11 cellular contexts compared by ENCODE assay signal in the genomic region with DNA sequence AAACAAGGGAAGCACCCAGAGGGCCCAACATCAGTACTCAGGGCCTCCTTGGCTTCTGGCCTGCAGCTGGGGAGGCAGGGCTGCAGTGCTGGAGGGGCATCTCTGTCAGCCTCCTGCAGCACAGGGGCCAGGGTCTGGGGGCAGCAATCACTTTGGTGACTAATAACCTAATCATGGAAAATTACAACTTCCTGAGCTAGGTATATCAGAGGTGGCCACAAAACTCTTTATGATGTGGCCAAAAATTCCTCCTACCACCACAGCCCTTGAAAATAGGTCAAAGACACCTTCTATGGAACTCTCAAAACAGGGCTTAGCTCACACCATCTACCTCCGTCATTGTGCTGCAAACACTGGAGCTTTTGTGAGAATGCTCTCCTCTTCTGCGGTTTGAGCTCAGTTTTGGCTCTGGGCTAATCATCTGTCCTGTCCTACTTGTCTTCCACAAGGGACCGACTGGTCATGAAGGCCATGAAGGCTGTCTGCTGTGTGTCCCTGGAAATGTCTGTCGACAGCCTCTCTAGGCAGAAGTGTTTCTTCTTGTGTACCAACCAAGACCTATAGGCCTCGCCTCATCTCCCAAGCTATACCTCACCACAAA. TPM values are rescaled to one million over a fixed set of nuclear protein-coding genes. Genes with fewer than 3 reads are reported as not detected.
DNase-seq lines count a peak whose midpoint lies in the region; ATAC-seq and TF ChIP-seq lines count a peak whose summit lies in the region.
"Had no signal": no experiment of that assay in that cellular context is flagged by ENCODE, and none has a peak within 500 bp of the region (broad histone marks: within the 10 kb centered on the region; RNA-seq: fewer than 3 reads in every experiment).

No MANE protein-coding gene starts in this region.

- intact Hi-C loops in ascending aorta (cut with DNase I), result loop anchor here (2.0 to 10.0 kb wide), 2 partner anchors 37 to 153 kb away; partner anchors contain the start of gene PDLIM4

- H3K27ac Mint-ChIP-seq in T-helper 2 cell treated with Interferon-gamma antibody and Interleukin-4, amounts not matched to agents 5 μg/mL and 100 μg/mL, for 36 hours, result peak overlapping the region; percentile 91
- H3K27ac Mint-ChIP-seq: progenitor cell of endocrine pancreas had no signal

- H3K27me3 ChIP-seq in KMS-11 (ENCODE audit: insufficient read depth, low read depth) (no peaks in the 10 kb centered on the region), ascending aorta (no peaks in the 10 kb centered on the region)
- H3K27me3 ChIP-seq: esophagus squamous epithelium had no signal

- 0 out of 2 replicates have a peak overlapping the region, but pooled peaks have one; percentile 12 for H2AFZ ChIP-seq in KMS-11 (ENCODE audit: low read depth)

- H3K36me3 ChIP-seq in KMS-11 (ENCODE audit: insufficient read depth) (no peaks in the 10 kb centered on the region), ascending aorta (no peaks in the 10 kb centered on the region)
- H3K36me3 ChIP-seq: esophagus squamous epithelium had no signal

- TF ChIP-seq POLR2A in GM18505 (IDR thresholded peaks at IDR 0.05; ENCODE audit: borderline replicate concordance, extremely low read depth, insufficient read depth, insufficient read length), result no peak

- peak; percentile 74 for DNase-seq in T-helper 2 cell treated with Interferon-gamma antibody and Interleukin-4, amounts not matched to agents 5 μg/mL and 100 μg/mL, for 36 hours (ENCODE audit: low spot score)
- DNase-seq in ascending aorta (ENCODE audit: low spot score in 2 of 2) (no peak), nucleus accumbens (lab: John Stamatoyannopoulos, UW) (no peak), cerebellar nuclear complex (lab: John Stamatoyannopoulos, UW) (no peak)
- DNase-seq in stimulated activated CD4-positive, alpha-beta T cell treated with anti-CD3 and anti-CD28 coated beads, Interleukin-2, amount 100 ng/mL, for 4 hours (ENCODE audit: low read depth), result peak; percentile 27
- DNase-seq: esophagus squamous epithelium, left cardiac atrium had no signal

- H3K36me3 Mint-ChIP-seq in T-helper 2 cell treated with Interferon-gamma antibody and Interleukin-4, amounts not matched to agents 5 μg/mL and 100 μg/mL, for 36 hours (ENCODE audit: low read depth), result peaks cover 22% of the 10 kb centered on the region

- peak overlapping the region; percentile 58 for H3K4me3 Mint-ChIP-seq in T-helper 2 cell treated with Interferon-gamma antibody and Interleukin-4, amounts not matched to agents 5 μg/mL and 100 μg/mL, for 36 hours

- peaks cover 89% of the 10 kb centered on the region for H3K4me1 ChIP-seq in KMS-11 (ENCODE audit: low read depth, poor library complexity, severe bottlenecking)
- H3K4me1 ChIP-seq in ascending aorta, result peaks cover 9 to 21% of the 10 kb centered on the region in 2 donors

- no peaks in the 10 kb centered on the region for H3K9me3 Mint-ChIP-seq in T-helper 2 cell treated with Interferon-gamma antibody and Interleukin-4, amounts not matched to agents 5 μg/mL and 100 μg/mL, for 36 hours

- H3K79me2 ChIP-seq in KMS-11 (ENCODE audit: insufficient read depth, low read depth), result no peaks in the 10 kb centered on the region

- peaks cover 76% of the 10 kb centered on the region for H3K4me1 Mint-ChIP-seq in T-helper 2 cell treated with Interferon-gamma antibody and Interleukin-4, amounts not matched to agents 5 μg/mL and 100 μg/mL, for 36 hours (ENCODE audit: low read depth)

- no peaks in the 10 kb centered on the region for H3K9me3 ChIP-seq in ascending aorta
- H3K9me3 ChIP-seq: esophagus squamous epithelium had no signal

- TF ChIP-seq CTCF in KMS-11 (conservative IDR thresholded peaks at IDR 0.05; ENCODE audit: low read depth, low read length) (no peak), ascending aorta (IDR thresholded peaks at IDR 0.05) (no peak)

- H3K27me3 Mint-ChIP-seq in T-helper 2 cell treated with Interferon-gamma antibody and Interleukin-4, amounts not matched to agents 5 μg/mL and 100 μg/mL, for 36 hours (ENCODE audit: low read depth), result no peaks in the 10 kb centered on the region

- H3K4me2 ChIP-seq in KMS-11, result peak overlapping the region; percentile 79

- H3K27ac ChIP-seq in KMS-11 (peak overlapping the region; percentile 99), ascending aorta (peak overlapping the region; percentile 71 to 72)

- H3K9ac ChIP-seq in KMS-11, result peak overlapping the region; percentile 82; the same call in 1 of the 2 replicates

- no peaks in the 10 kb centered on the region for H4K20me1 ChIP-seq in KMS-11 (ENCODE audit: insufficient read depth)

- no peak overlapping the region for H3K4me3 ChIP-seq in KMS-11 (IDR thresholded peaks at IDR 0.05; ENCODE audit: insufficient read depth, low read depth, low read length)
- no peak overlapping the region for H3K4me3 ChIP-seq in ascending aorta
- H3K4me3 ChIP-seq: esophagus squamous epithelium had no signal

- ATAC-seq in GM18505 (IDR thresholded peaks at IDR 0.05; ENCODE audit: unreplicated experiment), result no peak
- ATAC-seq in HG03378 (IDR thresholded peaks at IDR 0.05; ENCODE audit: unreplicated experiment), result no peak

RNA-seq across cellular contexts. Expression of gene CSF2, which starts 28.6 kb away (rescaled TPM):
- not detected for total RNA-seq in ascending aorta
- total RNA-seq: esophagus squamous epithelium, left cardiac atrium, progenitor cell of endocrine pancreas had no signal

RNA-seq across cellular contexts. Expression of gene IL3, which starts 41.7 kb away (rescaled TPM):
- not detected for total RNA-seq in ascending aorta
- total RNA-seq: esophagus squamous epithelium, left cardiac atrium, progenitor cell of endocrine pancreas had no signal

Comparison
In these comparisons a context has a peak if more than half of its experiments do, and no peak if none do; other contexts are left out.
1. DNase-seq: peak in T-helper 2 cell treated with Interferon-gamma antibody and Interleukin-4, amounts not matched to agents 5 μg/mL and 100 μg/mL, for 36 hours (single experiment) and stimulated activated CD4-positive, alpha-beta T cell treated with anti-CD3 and anti-CD28 coated beads, Interleukin-2, amount 100 ng/mL, for 4 hours (single experiment); none in ascending aorta (0 of 2), nucleus accumbens (0 of 56) and cerebellar nuclear complex (0 of 2).